In genomic region chrX:39613997-39614679, GRCh38 we compare ENCODE assay signal across 9 cellular contexts.
DNase-seq lines count a peak whose midpoint lies in the region; ATAC-seq and TF ChIP-seq lines count a peak whose summit lies in the region.
"Had no signal": no experiment of that assay in that cellular context is flagged by ENCODE, and none has a peak within 500 bp of the region (broad histone marks: within the 10 kb centered on the region; RNA-seq: fewer than 3 reads in every experiment).

No MANE protein-coding gene starts in this region.

- no peaks in the 10 kb centered on the region for H3K9me3 Mint-ChIP-seq in activated CD8-positive, alpha-beta memory T cell treated with anti-CD3 and anti-CD28 coated beads, Interleukin-2, amount 10 ng/mL, durations not matched to agents 7 days and 5 days (ENCODE audit: low read depth)

- CTCF ChIA-PET in activated CD8-positive, alpha-beta memory T cell treated with anti-CD3 and anti-CD28 coated beads, Interleukin-2, amount 10 ng/mL, durations not matched to agents 7 days and 5 days (lab: Charles Lee): no interaction called here

- ATAC-seq in GM18858 (IDR thresholded peaks at IDR 0.05; ENCODE audit: unreplicated experiment) (peak; percentile 40), esophagus mucosa (no peak)
- no peak for ATAC-seq in activated CD8-positive, alpha-beta memory T cell treated with anti-CD3 and anti-CD28 coated beads, Interleukin-2, amount 10 ng/mL, durations not matched to agents 7 days and 5 days
- ATAC-seq: K562 had no signal

- H3K4me1 Mint-ChIP-seq in activated CD8-positive, alpha-beta memory T cell treated with anti-CD3 and anti-CD28 coated beads, Interleukin-2, amount 10 ng/mL, durations not matched to agents 7 days and 5 days: peaks cover 10% of the 10 kb centered on the region

- no peak for TF ChIP-seq CTCF in LNCaP clone FGC (IDR thresholded peaks at IDR 0.05; ENCODE audit: control insufficient read depth, extremely low read depth, insufficient read depth)

- H3K36me3 Mint-ChIP-seq in activated CD8-positive, alpha-beta memory T cell treated with anti-CD3 and anti-CD28 coated beads, Interleukin-2, amount 10 ng/mL, durations not matched to agents 7 days and 5 days: no peaks in the 10 kb centered on the region

- H3K4me3 ChIP-seq in LNCaP clone FGC (ENCODE audit: low read depth, low read length) (peak overlapping the region; percentile 30), iPS-18c (ENCODE audit: insufficient read depth, low read depth, low read length) (peak overlapping the region; percentile 39)
- H3K4me3 ChIP-seq: K562 had no signal

- no peaks in the 10 kb centered on the region for H3K9me3 ChIP-seq in iPS-18c (ENCODE audit: control insufficient read depth, insufficient read depth, low read length)

- H3K27me3 Mint-ChIP-seq in activated CD8-positive, alpha-beta memory T cell treated with anti-CD3 and anti-CD28 coated beads, Interleukin-2, amount 10 ng/mL, durations not matched to agents 7 days and 5 days: peaks cover 3% of the 10 kb centered on the region

- H3K27ac Mint-ChIP-seq in activated CD8-positive, alpha-beta memory T cell treated with anti-CD3 and anti-CD28 coated beads, Interleukin-2, amount 10 ng/mL, durations not matched to agents 7 days and 5 days: peak overlapping the region; percentile 40

- H3K4me3 Mint-ChIP-seq in activated CD8-positive, alpha-beta memory T cell treated with anti-CD3 and anti-CD28 coated beads, Interleukin-2, amount 10 ng/mL, durations not matched to agents 7 days and 5 days: peak overlapping the region; percentile 72

- DNase-seq in LNCaP clone FGC (ENCODE audit: low read depth) (no peak), NCI-H146 (lab: John Stamatoyannopoulos, UW) (no peak), T1000 (lab: John Stamatoyannopoulos, UW) (no peak)
- DNase-seq in activated CD8-positive, alpha-beta memory T cell treated with anti-CD3 and anti-CD28 coated beads, Interleukin-2, amount 10 ng/mL, durations not matched to agents 7 days and 5 days: peak; percentile 40
- DNase-seq in stimulated activated CD8-positive, alpha-beta memory T cell treated with anti-CD3 and anti-CD28 coated beads, Interleukin-15, amount 100 ng/mL, for 24 hours (ENCODE audit: low read depth): peak; percentile 1

Comparison
In these comparisons a context has a peak if more than half of its experiments do, and no peak if none do; other contexts are left out.
1. DNase-seq: peak in activated CD8-positive, alpha-beta memory T cell treated with anti-CD3 and anti-CD28 coated beads, Interleukin-2, amount 10 ng/mL, durations not matched to agents 7 days and 5 days (single experiment) and stimulated activated CD8-positive, alpha-beta memory T cell treated with anti-CD3 and anti-CD28 coated beads, Interleukin-15, amount 100 ng/mL, for 24 hours (single experiment); none in LNCaP clone FGC (single experiment), NCI-H146 (single experiment) and T1000 (single experiment).